Comparison of ENCODE assay signal across 17 cellular contexts in the genomic region with DNA sequence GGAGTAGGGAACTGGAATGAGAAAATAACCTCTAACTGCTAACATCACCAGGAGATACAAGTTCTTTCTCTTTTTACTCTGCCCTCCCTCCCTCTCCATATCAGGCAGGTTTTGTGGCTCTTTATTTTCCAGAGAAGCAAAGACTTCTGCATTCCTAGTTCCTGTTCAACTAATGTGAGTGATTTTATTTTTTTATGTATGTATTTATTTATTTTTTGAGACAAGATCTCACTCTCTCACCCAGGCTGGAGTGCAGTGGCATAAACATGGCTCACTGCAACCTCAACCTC. TPM values are rescaled to one million over a fixed set of nuclear protein-coding genes. Genes with fewer than 3 reads are reported as not detected.
A peak's percentile ranks its signal among the peaks of the same experiment; 100 is the strongest.
DNase-seq lines count a peak whose midpoint lies in the region; ATAC-seq and TF ChIP-seq lines count a peak whose summit lies in the region.
"Had no signal": no experiment of that assay in that cellular context is flagged by ENCODE, and none has a peak within 500 bp of the region (broad histone marks: within the 10 kb centered on the region; RNA-seq: fewer than 3 reads in every experiment).

No MANE protein-coding gene starts in this region.

- H3K4me1 ChIP-seq in left ventricle myocardium inferior (peaks cover 47% of the 10 kb centered on the region), heart left ventricle (peaks cover 0 to 63% (median 20%) of the 10 kb centered on the region in 12 donors), mucosa of stomach (ENCODE audit: control insufficient read depth, insufficient read depth, low read length) (peaks cover 64% of the 10 kb centered on the region)

- H3K9me3 ChIP-seq in left ventricle myocardium inferior (replicated peaks), result no peaks in the 10 kb centered on the region
- no peaks in the 10 kb centered on the region for H3K9me3 ChIP-seq in heart left ventricle
- H3K9me3 ChIP-seq in mucosa of stomach (ENCODE audit: control insufficient read depth, low read length), result no peaks in the 10 kb centered on the region

- H3K9me3 Mint-ChIP-seq in chondrocyte (ENCODE audit: low read depth) (no peaks in the 10 kb centered on the region), type B pancreatic cell (no peaks in the 10 kb centered on the region)
- H3K9me3 Mint-ChIP-seq: activated naive CD4-positive, alpha-beta T cell treated with anti-CD3 and anti-CD28 coated beads for 36 hours; endodermal cell; stimulated activated effector memory CD8-positive, alpha-beta T cell treated with anti-CD3 and anti-CD28 coated beads, Interleukin-12 subunit alpha, Interleukin-12 subunit beta, amount 100 ng/mL, for 72 hours had no signal

- H3K27me3 ChIP-seq in left ventricle myocardium inferior (ENCODE audit: low read depth) (no peaks in the 10 kb centered on the region), heart left ventricle (no peaks in the 10 kb centered on the region), mucosa of stomach (ENCODE audit: control insufficient read depth, insufficient read depth, low read length) (no peaks in the 10 kb centered on the region)

- no peak for DNase-seq in left ventricle myocardium inferior
- DNase-seq in heart left ventricle, result no peak
- no peak for DNase-seq in chondrocyte (ENCODE audit: low spot score)
- DNase-seq in type B pancreatic cell (ENCODE audit: extremely low spot score, unreplicated experiment), result no peak
- DNase-seq in effector CD4-positive, alpha-beta T cell, result no peak
- DNase-seq in SW 1271 (lab: John Stamatoyannopoulos, UW), result no peak
- DNase-seq: activated CD4-positive, alpha-beta T cell treated with anti-CD3 and anti-CD28 coated beads for 1 hour; activated CD8-positive, alpha-beta memory T cell treated with anti-CD3 and anti-CD28 coated beads, Interleukin-2, amount 50 U/mL, for 4 hours; activated naive CD4-positive, alpha-beta T cell treated with anti-CD3 and anti-CD28 coated beads for 36 hours; endodermal cell; glutamatergic neuron; GOT3; NCI-H1105 treated with DMSO at 0.1 percent for 48 hours; NCI-H446 had no signal

- H3K27ac ChIP-seq in left ventricle myocardium inferior (replicated peaks) (peak overlapping the region; percentile 94), heart left ventricle (peak overlapping the region in 5 of 12 donors; percentile 89 to 97 (median 96))

- no peaks in the 10 kb centered on the region for H3K27me3 Mint-ChIP-seq in chondrocyte (ENCODE audit: low read depth)
- H3K27me3 Mint-ChIP-seq in type B pancreatic cell, result no peaks in the 10 kb centered on the region

- H3K9ac ChIP-seq in mucosa of stomach (ENCODE audit: low read length), result peak overlapping the region; percentile 63

- peaks cover 81% of the 10 kb centered on the region for H3K4me1 Mint-ChIP-seq in chondrocyte (ENCODE audit: low read depth)
- H3K4me1 Mint-ChIP-seq in type B pancreatic cell (ENCODE audit: unreplicated experiment), result peaks cover 41% of the 10 kb centered on the region

- no peaks in the 10 kb centered on the region for H3K36me3 ChIP-seq in left ventricle myocardium inferior
- no peaks in the 10 kb centered on the region for H3K36me3 ChIP-seq in heart left ventricle
- H3K36me3 ChIP-seq in mucosa of stomach (ENCODE audit: control insufficient read depth, insufficient read depth, low read length), result no peaks in the 10 kb centered on the region

- no peak for ATAC-seq in heart left ventricle
- ATAC-seq in GM19351 (IDR thresholded peaks at IDR 0.05; ENCODE audit: unreplicated experiment), result no peak
- ATAC-seq: stimulated activated effector memory CD8-positive, alpha-beta T cell treated with anti-CD3 and anti-CD28 coated beads, Interleukin-12 subunit alpha, Interleukin-12 subunit beta, amount 100 ng/mL, for 72 hours had no signal

- TF ChIP-seq CTCF in left ventricle myocardium inferior (IDR thresholded peaks at IDR 0.05; ENCODE audit: borderline replicate concordance) (no peak), heart left ventricle (IDR thresholded peaks at IDR 0.05) (no peak), chondrocyte (IDR thresholded peaks at IDR 0.05) (no peak), type B pancreatic cell (conservative IDR thresholded peaks at IDR 0.05) (no peak)

- TF ChIP-seq POLR2A in heart left ventricle (IDR thresholded peaks at IDR 0.05), result no peak

- no peaks in the 10 kb centered on the region for H3K36me3 Mint-ChIP-seq in chondrocyte (ENCODE audit: low read depth)
- H3K36me3 Mint-ChIP-seq in type B pancreatic cell, result no peaks in the 10 kb centered on the region
- H3K36me3 Mint-ChIP-seq: stimulated activated effector memory CD8-positive, alpha-beta T cell treated with anti-CD3 and anti-CD28 coated beads, Interleukin-12 subunit alpha, Interleukin-12 subunit beta, amount 100 ng/mL, for 72 hours had no signal

- H3K4me3 Mint-ChIP-seq in chondrocyte (ENCODE audit: unreplicated experiment) (no peak overlapping the region), type B pancreatic cell (no peak overlapping the region)
- H3K4me3 Mint-ChIP-seq: activated naive CD4-positive, alpha-beta T cell treated with anti-CD3 and anti-CD28 coated beads for 36 hours; endodermal cell; stimulated activated effector memory CD8-positive, alpha-beta T cell treated with anti-CD3 and anti-CD28 coated beads, Interleukin-12 subunit alpha, Interleukin-12 subunit beta, amount 100 ng/mL, for 72 hours had no signal

- H3K4me3 ChIP-seq in left ventricle myocardium inferior, result no peak overlapping the region
- no peak overlapping the region for H3K4me3 ChIP-seq in heart left ventricle
- no peak overlapping the region for H3K4me3 ChIP-seq in mucosa of stomach (ENCODE audit: low read length)

- H3K27ac Mint-ChIP-seq in chondrocyte (ENCODE audit: unreplicated experiment) (peak overlapping the region; percentile 95), type B pancreatic cell (peak overlapping the region; percentile 91)
- H3K27ac Mint-ChIP-seq: activated naive CD4-positive, alpha-beta T cell treated with anti-CD3 and anti-CD28 coated beads for 36 hours; endodermal cell had no signal

- intact Hi-C loops in left ventricle myocardium inferior (cut with micrococcal nuclease), result no loop called here
- intact Hi-C loops in heart left ventricle (cut with DNase I), result no loop called here

RNA-seq across cellular contexts. Expression of a gene that starts 6.0 kb away (rescaled TPM):
- total RNA-seq in left ventricle myocardium inferior (41.4 TPM), heart left ventricle (100 to 1,000 TPM in 2 of 9 donors, 10 to 100 TPM in 6, 1 to 10 TPM in 1; 8.7 to 127 (median 69.8) TPM), chondrocyte (332 to 354 TPM (median 333 TPM) in 3 replicates), type B pancreatic cell (ENCODE audit: low replicate concordance) (24.3 and 40.1 TPM in 2 replicates)
- 100 to 1,000 TPM in 1 of 2 donors, 10 to 100 TPM in 1; 33.3 to 119 TPM for polyA plus RNA-seq in heart left ventricle

RNA-seq across cellular contexts. Expression of a gene that starts 7.8 kb away (rescaled TPM):
- total RNA-seq in left ventricle myocardium inferior (223 TPM), heart left ventricle (100 to 1,000 TPM; 166 to 282 (median 211) TPM), chondrocyte (66.8 to 72.7 TPM (median 69.1 TPM) in 3 replicates), type B pancreatic cell (ENCODE audit: low replicate concordance) (72.9 and 94.8 TPM in 2 replicates)
- 100 to 1,000 TPM; 291 to 310 TPM for polyA plus RNA-seq in heart left ventricle

RNA-seq across cellular contexts. Expression of a gene that starts 30.2 kb away (rescaled TPM):
- total RNA-seq in left ventricle myocardium inferior (187 TPM), heart left ventricle (100 to 1,000 TPM; 183 to 474 (median 238) TPM), chondrocyte (681 to 975 TPM (median 692 TPM) in 3 replicates), type B pancreatic cell (ENCODE audit: low replicate concordance) (560 and 1,225 TPM in 2 replicates)
- polyA plus RNA-seq in heart left ventricle, result 100 to 1,000 TPM; 195 to 497 TPM

RNA-seq across cellular contexts. Expression of a gene that starts 33.2 kb away (rescaled TPM):
- 14.1 TPM for total RNA-seq in left ventricle myocardium inferior
- 10 to 100 TPM; 10.6 to 25.0 (median 17.5) TPM for total RNA-seq in heart left ventricle
- polyA plus RNA-seq in heart left ventricle, result 10 to 100 TPM in 1 of 2 donors, 1 to 10 TPM in 1; 8.6 to 13.9 TPM
- total RNA-seq in chondrocyte, result 25.5 to 33.5 TPM (median 33.1 TPM) in 3 replicates
- 30.1 and 71.3 TPM in 2 replicates for total RNA-seq in type B pancreatic cell (ENCODE audit: low replicate concordance)

RNA-seq across cellular contexts. Expression of a gene that starts 59.5 kb away (rescaled TPM):
- total RNA-seq in left ventricle myocardium inferior (3.7 TPM), heart left ventricle (1 to 10 TPM; 2.2 to 9.6 (median 3.9) TPM), chondrocyte (18.6 to 26.3 TPM (median 20.0 TPM) in 3 replicates), type B pancreatic cell (ENCODE audit: low replicate concordance) (21.8 and 48.9 TPM in 2 replicates)
- 1 to 10 TPM; 5.6 to 8.6 TPM for polyA plus RNA-seq in heart left ventricle
